Comparison of ENCODE assay signal across 1 cellular context in genomic region chr20:62652051-62652893, GRCh38.
TF ChIP-seq lines count a peak whose summit lies in the region.

No MANE protein-coding gene starts in this region.

TF ChIP-seq in HepG2, 621 proteins besides CTCF, POLR2A, EP300 and RAD21 (continued from another document and continues in another):
- TF ChIP-seq ZNF142 (CRISPR knock-in tag; IDR thresholded peaks at IDR 0.05) = 0 out of 2 replicates have a peak, but pooled peaks have one; percentile 45
- TF ChIP-seq ZNF839 (CRISPR knock-in tag; IDR thresholded peaks at IDR 0.05; ENCODE audit: borderline replicate concordance) = 0 out of 2 replicates have a peak, but pooled peaks have one; percentile 7
- TF ChIP-seq ZNF546 (CRISPR knock-in tag; conservative IDR thresholded peaks at IDR 0.05) = no peak
- peak; percentile 56; the same call in 1 of the 2 replicates for TF ChIP-seq ZFP37 (CRISPR knock-in tag; IDR thresholded peaks at IDR 0.05; ENCODE audit: borderline replicate concordance)
- no peak for TF ChIP-seq IKZF4 (CRISPR knock-in tag; IDR thresholded peaks at IDR 0.05; ENCODE audit: borderline replicate concordance, low read depth, not compliant biosample characterization)
- no peak for TF ChIP-seq AKNA (CRISPR knock-in tag; IDR thresholded peaks at IDR 0.05; ENCODE audit: borderline replicate concordance)
- 0 out of 2 replicates have a peak, but pooled peaks have one; percentile 91 for TF ChIP-seq NFATC3 (CRISPR knock-in tag; IDR thresholded peaks at IDR 0.05)
- TF ChIP-seq KDM3A (CRISPR knock-in tag; IDR thresholded peaks at IDR 0.05; ENCODE audit: low read depth) = no peak
- TF ChIP-seq SETDB1 (CRISPR knock-in tag; IDR thresholded peaks at IDR 0.05; ENCODE audit: borderline replicate concordance) = no peak
- TF ChIP-seq MLLT10 (CRISPR knock-in tag; IDR thresholded peaks at IDR 0.05) = no peak
- no peak for TF ChIP-seq ZNF639 (CRISPR knock-in tag; conservative IDR thresholded peaks at IDR 0.05)
- TF ChIP-seq PAWR (CRISPR knock-in tag; IDR thresholded peaks at IDR 0.05; ENCODE audit: borderline replicate concordance) = no peak
- no peak for TF ChIP-seq SP1 (IDR thresholded peaks at IDR 0.05)
- TF ChIP-seq SP1 (CRISPR knock-in tag; IDR thresholded peaks at IDR 0.05) = peak; percentile 50; the same call in 1 of the 2 replicates
- no peak for TF ChIP-seq GMEB2 (CRISPR knock-in tag; IDR thresholded peaks at IDR 0.05; ENCODE audit: low read depth)
- peak; percentile 25; the same call in 1 of the 2 replicates for TF ChIP-seq ZNF598 (CRISPR knock-in tag; IDR thresholded peaks at IDR 0.05; ENCODE audit: borderline replicate concordance)
- TF ChIP-seq ZNF512B (CRISPR knock-in tag; IDR thresholded peaks at IDR 0.05; ENCODE audit: borderline replicate concordance) = peak; percentile 89; the same call in 1 of the 2 replicates
- peak; percentile 57; the same call in 1 of the 2 replicates for TF ChIP-seq MIXL1 (CRISPR knock-in tag; IDR thresholded peaks at IDR 0.05)
- TF ChIP-seq POLR2AphosphoS2 (IDR thresholded peaks at IDR 0.05; ENCODE audit: low read depth, low read length) = peak; percentile 39; the same call in 1 of the 2 replicates
- TF ChIP-seq ZNF225 (CRISPR knock-in tag; IDR thresholded peaks at IDR 0.05) = 0 out of 2 replicates have a peak, but pooled peaks have one; percentile 66
- TF ChIP-seq ZBTB1 (CRISPR knock-in tag; IDR thresholded peaks at IDR 0.05; ENCODE audit: borderline replicate concordance) = 0 out of 2 replicates have a peak, but pooled peaks have one; percentile 16
- no peak for TF ChIP-seq ZFP36L2 (CRISPR knock-in tag; IDR thresholded peaks at IDR 0.05)
- no peak for TF ChIP-seq ZNF562 (CRISPR knock-in tag; IDR thresholded peaks at IDR 0.05; ENCODE audit: borderline replicate concordance)
- no peak for TF ChIP-seq ZNF382 (CRISPR knock-in tag; IDR thresholded peaks at IDR 0.05; ENCODE audit: borderline replicate concordance)
- peak; percentile 41; the same call in 1 of the 2 replicates for TF ChIP-seq ESRRA (CRISPR knock-in tag; IDR thresholded peaks at IDR 0.05; ENCODE audit: low read depth)
- peak; percentile 81 for TF ChIP-seq DMAP1 (CRISPR knock-in tag; IDR thresholded peaks at IDR 0.05)
- TF ChIP-seq HOMEZ (CRISPR knock-in tag; IDR thresholded peaks at IDR 0.05; ENCODE audit: low read depth) = 0 out of 2 replicates have a peak, but pooled peaks have one; percentile 15
- no peak for TF ChIP-seq NR3C1 (CRISPR knock-in tag; IDR thresholded peaks at IDR 0.05)
- peak; percentile 47; the same call in 1 of the 2 replicates for TF ChIP-seq HHEX (CRISPR knock-in tag; IDR thresholded peaks at IDR 0.05)
- 0 out of 2 replicates have a peak, but pooled peaks have one; percentile 32 for TF ChIP-seq MEIS2 (CRISPR knock-in tag; IDR thresholded peaks at IDR 0.05)
- no peak for TF ChIP-seq ZNF784 (CRISPR knock-in tag; IDR thresholded peaks at IDR 0.05; ENCODE audit: borderline replicate concordance)
- no peak; the same call in none of the 2 replicates for TF ChIP-seq KDM1A (CRISPR knock-in tag; IDR thresholded peaks at IDR 0.05)
- no peak for TF ChIP-seq ZNF235 (CRISPR knock-in tag; IDR thresholded peaks at IDR 0.05; ENCODE audit: borderline replicate concordance)
- TF ChIP-seq ZNF136 (CRISPR knock-in tag; IDR thresholded peaks at IDR 0.05; ENCODE audit: low read depth) = no peak
- TF ChIP-seq SRSF1 (optimal IDR thresholded peaks at IDR 0.05; ENCODE audit: low read depth, low read length) = no peak
- TF ChIP-seq NFIC (IDR thresholded peaks at IDR 0.05; ENCODE audit: low read length) = no peak
- peak; percentile 77; the same call in 1 of the 2 replicates for TF ChIP-seq ZNF792 (CRISPR knock-in tag; IDR thresholded peaks at IDR 0.05)
- TF ChIP-seq KAT7 (CRISPR knock-in tag; IDR thresholded peaks at IDR 0.05; ENCODE audit: borderline replicate concordance) = no peak; the same call in 1 of the 2 replicates
- no peak for TF ChIP-seq XBP1 (CRISPR knock-in tag; IDR thresholded peaks at IDR 0.05)
- TF ChIP-seq ZNF3 (CRISPR knock-in tag; IDR thresholded peaks at IDR 0.05) = peak; percentile 66
- TF ChIP-seq SAFB2 (CRISPR knock-in tag; IDR thresholded peaks at IDR 0.05; ENCODE audit: borderline replicate concordance, low read depth) = no peak; the same call in 1 of the 2 replicates
- peak; percentile 95 for TF ChIP-seq MEF2D (CRISPR knock-in tag; IDR thresholded peaks at IDR 0.05)
- peak; percentile 47; the same call in 1 of the 2 replicates for TF ChIP-seq PHF21A (CRISPR knock-in tag; IDR thresholded peaks at IDR 0.05)
- TF ChIP-seq ZMYM3 (CRISPR knock-in tag; IDR thresholded peaks at IDR 0.05) = peak; percentile 75
- TF ChIP-seq ZNF333 (CRISPR knock-in tag; IDR thresholded peaks at IDR 0.05; ENCODE audit: borderline replicate concordance) = no peak
- TF ChIP-seq SPEN (CRISPR knock-in tag; IDR thresholded peaks at IDR 0.05; ENCODE audit: low read depth) = peak; percentile 85
- no peak for TF ChIP-seq ZNF468 (CRISPR knock-in tag; IDR thresholded peaks at IDR 0.05)
